31 cellular contexts compared by ENCODE assay signal in the genomic region with DNA sequence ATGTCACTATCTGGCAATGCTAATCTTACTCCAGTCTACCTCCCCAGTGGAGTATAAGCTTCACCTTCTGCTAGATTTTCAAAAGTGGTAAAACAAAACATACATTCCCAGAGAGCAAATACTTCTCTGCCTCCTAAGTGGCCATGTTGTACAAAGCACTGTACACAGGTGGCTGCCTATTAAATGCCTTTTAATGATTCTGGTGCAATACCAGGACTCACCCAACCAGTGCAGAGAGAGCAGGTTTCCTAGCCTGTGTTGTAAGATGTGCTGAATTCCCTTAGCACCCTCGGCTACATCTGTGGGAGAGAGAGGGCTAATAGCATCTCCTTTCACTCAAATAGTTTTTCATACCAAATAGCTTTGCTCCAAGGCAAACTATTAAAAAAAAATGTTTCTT.
"Had no signal": no experiment of that assay in that cellular context is flagged by ENCODE, and none has a peak within 500 bp of the region (broad histone marks: within the 10 kb centered on the region; RNA-seq: fewer than 3 reads in every experiment).

No MANE protein-coding gene starts in this region.

- H3K36me3 Mint-ChIP-seq: activated naive CD8-positive, alpha-beta T cell treated with anti-CD3 and anti-CD28 coated beads for 36 hours; brain; memory B cell; naive thymus-derived CD4-positive, alpha-beta T cell; stimulated activated naive B cell treated with anti-CD40 and anti-IgM and Interleukin-4, amounts not matched to agents 10 μg/mL and 1 μg/mL and 100 μg/mL, for 72 hours had no signal

- H3K9ac ChIP-seq: parathyroid adenoma had no signal

- H3K4me1 ChIP-seq: ascending aorta, gastroesophageal sphincter, parathyroid adenoma, stomach, thyroid gland had no signal

- H3K4me3 Mint-ChIP-seq: activated naive CD8-positive, alpha-beta T cell treated with anti-CD3 and anti-CD28 coated beads for 36 hours; brain; effector memory CD8-positive, alpha-beta T cell; memory B cell; naive thymus-derived CD4-positive, alpha-beta T cell; neural crest cell; stimulated activated naive B cell treated with anti-CD40 and anti-IgM and Interleukin-4, amounts not matched to agents 10 μg/mL and 1 μg/mL and 100 μg/mL, for 72 hours had no signal

- H3K27me3 Mint-ChIP-seq: memory B cell; stimulated activated naive B cell treated with anti-CD40 and anti-IgM and Interleukin-4, amounts not matched to agents 10 μg/mL and 1 μg/mL and 100 μg/mL, for 72 hours had no signal

- H3K9me3 ChIP-seq: ascending aorta, gastroesophageal sphincter, stomach, thyroid gland had no signal

- DNase-seq: activated CD4-positive, alpha-beta T cell treated with anti-CD3 and anti-CD28 coated beads for 48 hours; activated CD4-positive, alpha-beta T cell treated with anti-CD3 and anti-CD28 coated beads, Interleukin-2, amount 50 U/mL, for 48 hours; activated CD8-positive, alpha-beta memory T cell treated with anti-CD3 and anti-CD28 coated beads for 24 hours; activated effector memory CD4-positive, alpha-beta T cell treated with Interleukin-2 at 50 U/mL for 16 hours; activated naive CD4-positive, alpha-beta T cell treated with Interleukin-2 at 50 U/mL for 16 hours; activated naive CD8-positive, alpha-beta T cell treated with anti-CD3 and anti-CD28 coated beads for 36 hours; cerebellar nuclear complex; dorsolateral prefrontal cortex; effector memory CD8-positive, alpha-beta T cell; left cardiac atrium; midbrain; naive thymus-derived CD4-positive, alpha-beta T cell; nucleus accumbens; right cardiac atrium; stimulated activated CD4-positive, alpha-beta T cell treated with anti-CD3 and anti-CD28 coated beads, Interleukin-15, amount 100 ng/mL, for 24 hours; stimulated activated CD4-positive, alpha-beta T cell treated with anti-CD3 and anti-CD28 coated beads, Interleukin-2, amount 100 ng/mL, for 24 hours; stimulated activated naive B cell treated with anti-CD40 and anti-IgM and Interleukin-4, amounts not matched to agents 10 μg/mL and 1 μg/mL and 100 μg/mL, for 72 hours; stomach; T-helper 9 cell; thyroid gland; WERI-Rb-1 had no signal

- H3K36me3 ChIP-seq: ascending aorta, cardiac muscle cell, gastroesophageal sphincter, stomach, thyroid gland, WERI-Rb-1 had no signal

- H3K4me3 ChIP-seq: ascending aorta, cardiac muscle cell, coronary artery, dorsolateral prefrontal cortex, gastroesophageal sphincter, hepatocyte, stomach, thyroid gland had no signal

- H3K79me2 ChIP-seq: hepatocyte, parathyroid adenoma had no signal

- H3K9me3 Mint-ChIP-seq: activated naive CD8-positive, alpha-beta T cell treated with anti-CD3 and anti-CD28 coated beads for 36 hours; neural crest cell had no signal

- H3K4me1 Mint-ChIP-seq: activated naive CD8-positive, alpha-beta T cell treated with anti-CD3 and anti-CD28 coated beads for 36 hours; memory B cell; stimulated activated naive B cell treated with anti-CD40 and anti-IgM and Interleukin-4, amounts not matched to agents 10 μg/mL and 1 μg/mL and 100 μg/mL, for 72 hours had no signal

- H3K27me3 ChIP-seq: ascending aorta, cardiac muscle cell, gastroesophageal sphincter, hepatocyte, stomach, thyroid gland had no signal

- ATAC-seq: activated CD4-positive, CD25-positive, alpha-beta regulatory T cell treated with anti-CD3 and anti-CD28 coated beads, Interleukin-2, amount 50 U/mL, for 24 hours; effector memory CD8-positive, alpha-beta T cell; gastroesophageal sphincter; left cardiac atrium; naive thymus-derived CD4-positive, alpha-beta T cell; right cardiac atrium; stimulated activated naive B cell treated with anti-CD40 and anti-IgM and Interleukin-4, amounts not matched to agents 10 μg/mL and 1 μg/mL and 100 μg/mL, for 72 hours had no signal

- H3K27ac Mint-ChIP-seq: activated naive CD8-positive, alpha-beta T cell treated with anti-CD3 and anti-CD28 coated beads for 36 hours; brain; effector memory CD8-positive, alpha-beta T cell; memory B cell; naive thymus-derived CD4-positive, alpha-beta T cell; stimulated activated naive B cell treated with anti-CD40 and anti-IgM and Interleukin-4, amounts not matched to agents 10 μg/mL and 1 μg/mL and 100 μg/mL, for 72 hours had no signal

- H2AFZ ChIP-seq: hepatocyte, parathyroid adenoma had no signal

- H3K4me2 ChIP-seq: hepatocyte had no signal

- H3K27ac ChIP-seq: ascending aorta, cardiac muscle cell, coronary artery, dorsolateral prefrontal cortex, gastroesophageal sphincter, hepatocyte, parathyroid adenoma, stomach, thyroid gland, WERI-Rb-1 had no signal
